30 cellular contexts compared by ENCODE assay signal in genomic region chr9:133041958-133042357, GRCh38. TPM values are rescaled to one million over a fixed set of nuclear protein-coding genes. Genes with fewer than 3 reads are reported as not detected.
"Had no signal": no experiment of that assay in that cellular context is flagged by ENCODE, and none has a peak within 500 bp of the region (broad histone marks: within the 10 kb centered on the region; RNA-seq: fewer than 3 reads in every experiment).

No MANE protein-coding gene starts in this region.

- ATAC-seq: activated CD4-positive, alpha-beta T cell treated with anti-CD3 and anti-CD28 coated beads for 36 hours; activated CD8-positive, alpha-beta memory T cell treated with anti-CD3 and anti-CD28 coated beads, Interleukin-2, amount 10 ng/mL, durations not matched to agents 7 days and 5 days; activated CD8-positive, alpha-beta T cell treated with anti-CD3 and anti-CD28 coated beads, Interleukin-2, amount 10 ng/mL, durations not matched to agents 7 days and 5 days; activated naive CD4-positive, alpha-beta T cell treated with anti-CD3 and anti-CD28 coated beads, Interleukin-2, amount 50 U/mL, for 72 hours; gastroesophageal sphincter had no signal

- H3K27me3 ChIP-seq: ascending aorta, breast epithelium, cardiac muscle cell, colonic mucosa, esophagus squamous epithelium, gastroesophageal sphincter had no signal

- FAIRE-seq: endometrium, endothelial cell of umbilical vein had no signal

- H3K36me3 ChIP-seq: breast epithelium had no signal

- H3K4me3 ChIP-seq: ascending aorta, breast epithelium, cardiac muscle cell, colonic mucosa, esophagus squamous epithelium, gastroesophageal sphincter had no signal

- H3K4me1 ChIP-seq: ascending aorta, breast epithelium, colonic mucosa, esophagus squamous epithelium, gastroesophageal sphincter had no signal

- H3K27ac ChIP-seq: ascending aorta, breast epithelium, cardiac muscle cell, colonic mucosa, epithelial cell of prostate, esophagus squamous epithelium, gastroesophageal sphincter had no signal

- DNase-seq: activated CD4-positive, alpha-beta memory T cell treated with anti-CD3 and anti-CD28 coated beads for 36 hours; activated CD4-positive, alpha-beta T cell treated with anti-CD3 and anti-CD28 coated beads for 36 hours; activated CD4-positive, alpha-beta T cell treated with anti-CD3 and anti-CD28 coated beads, Interleukin-2, amount 10 ng/mL, durations not matched to agents 24 days and 14 days; activated CD4-positive, CD25-positive, alpha-beta regulatory T cell; activated CD4-positive, CD25-positive, alpha-beta regulatory T cell treated with anti-CD3 and anti-CD28 coated beads, Interleukin-2, amount 50 U/mL, for 72 hours; activated CD8-positive, alpha-beta memory T cell treated with anti-CD3 and anti-CD28 coated beads, Interleukin-2, amount 10 ng/mL, durations not matched to agents 7 days and 5 days; activated CD8-positive, alpha-beta memory T cell treated with anti-CD3 and anti-CD28 coated beads, Interleukin-2, amount 50 U/mL, for 4 hours; activated CD8-positive, alpha-beta T cell treated with anti-CD3 and anti-CD28 coated beads, Interleukin-2, amount 10 ng/mL, durations not matched to agents 7 days and 5 days; activated gamma-delta T cell; activated naive CD4-positive, alpha-beta T cell; activated naive CD4-positive, alpha-beta T cell treated with anti-CD3 and anti-CD28 coated beads, Interleukin-2, amount 10 ng/mL, durations not matched to agents 7 days and 5 days; activated naive CD8-positive, alpha-beta T cell treated with anti-CD3 and anti-CD28 coated beads, Interleukin-2, amount 10 ng/mL, durations not matched to agents 7 days and 5 days; activated T-cell treated with anti-CD3 and anti-CD28 coated beads, Interleukin-2, amount 50 U/mL, for 1 hour; activated T-cell treated with anti-CD3 and anti-CD28 coated beads, Interleukin-2, amount 50 U/mL, for 48 hours; central memory CD4-positive, alpha-beta T cell; cerebellar nuclear complex; colonic mucosa; effector CD8-positive, alpha-beta T cell; esophagus squamous epithelium; foreskin melanocyte; T-helper 1 cell; T-helper 2 cell had no signal

- H3K9me3 ChIP-seq: ascending aorta, breast epithelium, colonic mucosa, esophagus squamous epithelium, gastroesophageal sphincter had no signal

RNA-seq across cellular contexts. Expression of gene CEL, which starts 19.8 kb away (rescaled TPM):
- total RNA-seq: ascending aorta had no signal
